9 cellular contexts compared by ENCODE assay signal in genomic region chr2:143730155-143730949, GRCh38.
DNase-seq lines count a peak whose midpoint lies in the region; ATAC-seq and TF ChIP-seq lines count a peak whose summit lies in the region.
"Had no signal": no experiment of that assay in that cellular context is flagged by ENCODE, and none has a peak within 500 bp of the region (broad histone marks: within the 10 kb centered on the region; RNA-seq: fewer than 3 reads in every experiment).

No MANE protein-coding gene starts in this region.

- H4K20me1 ChIP-seq in osteoblast (ENCODE audit: insufficient read depth, low read length) = no peaks in the 10 kb centered on the region

- CTCF ChIA-PET in activated naive CD4-positive, alpha-beta T cell treated with anti-CD3 and anti-CD28 coated beads, Interleukin-2, amount 10 ng/mL, durations not matched to agents 7 days and 5 days (lab: Charles Lee) = interaction anchor here (0.5 kb wide), 1 partner anchor 744 kb away, joined by 3 read pairs; no protein-coding TSS in a partner anchor

- H3K36me3 Mint-ChIP-seq in activated naive CD4-positive, alpha-beta T cell treated with anti-CD3 and anti-CD28 coated beads, Interleukin-2, amount 50 U/mL, for 24 hours = peaks cover 11% of the 10 kb centered on the region
- H3K36me3 Mint-ChIP-seq in activated naive CD4-positive, alpha-beta T cell treated with anti-CD3 and anti-CD28 coated beads, Interleukin-2, amount 10 ng/mL, durations not matched to agents 7 days and 5 days = peaks cover 33% of the 10 kb centered on the region
- no peaks in the 10 kb centered on the region for H3K36me3 Mint-ChIP-seq in endodermal cell (ENCODE audit: low read depth)

- peak overlapping the region; percentile 61 for H2AFZ ChIP-seq in osteoblast (ENCODE audit: low read length)

- peaks cover 36% of the 10 kb centered on the region for H3K4me1 Mint-ChIP-seq in activated naive CD4-positive, alpha-beta T cell treated with anti-CD3 and anti-CD28 coated beads, Interleukin-2, amount 50 U/mL, for 24 hours
- H3K4me1 Mint-ChIP-seq in activated naive CD4-positive, alpha-beta T cell treated with anti-CD3 and anti-CD28 coated beads, Interleukin-2, amount 10 ng/mL, durations not matched to agents 7 days and 5 days = peaks cover 14% of the 10 kb centered on the region
- H3K4me1 Mint-ChIP-seq in endodermal cell = peaks cover 3% of the 10 kb centered on the region

- peak; percentile 65 for ATAC-seq in HG02970 (IDR thresholded peaks at IDR 0.05; ENCODE audit: low FRiP score, unreplicated experiment)
- ATAC-seq in RWPE2 (ENCODE audit: low read depth) = peak; percentile 84

- H3K9me3 ChIP-seq in RWPE2 (ENCODE audit: severe bottlenecking) (no peaks in the 10 kb centered on the region), osteoblast (ENCODE audit: low read depth, low read length) (no peaks in the 10 kb centered on the region), endodermal cell (ENCODE audit: control insufficient read depth, low read length) (no peaks in the 10 kb centered on the region)

- no peaks in the 10 kb centered on the region for H3K27me3 Mint-ChIP-seq in activated naive CD4-positive, alpha-beta T cell treated with anti-CD3 and anti-CD28 coated beads, Interleukin-2, amount 50 U/mL, for 24 hours
- no peaks in the 10 kb centered on the region for H3K27me3 Mint-ChIP-seq in activated naive CD4-positive, alpha-beta T cell treated with anti-CD3 and anti-CD28 coated beads, Interleukin-2, amount 10 ng/mL, durations not matched to agents 7 days and 5 days
- no peaks in the 10 kb centered on the region for H3K27me3 Mint-ChIP-seq in endodermal cell (ENCODE audit: insufficient read depth)

- no peaks in the 10 kb centered on the region for H3K9me3 Mint-ChIP-seq in activated naive CD4-positive, alpha-beta T cell treated with anti-CD3 and anti-CD28 coated beads, Interleukin-2, amount 50 U/mL, for 24 hours
- H3K9me3 Mint-ChIP-seq in activated naive CD4-positive, alpha-beta T cell treated with anti-CD3 and anti-CD28 coated beads, Interleukin-2, amount 10 ng/mL, durations not matched to agents 7 days and 5 days = no peaks in the 10 kb centered on the region
- no peaks in the 10 kb centered on the region for H3K9me3 Mint-ChIP-seq in endodermal cell

- H3K27me3 ChIP-seq in RWPE2 (ENCODE audit: insufficient read depth, poor library complexity, severe bottlenecking) = no peaks in the 10 kb centered on the region
- H3K27me3 ChIP-seq in osteoblast (ENCODE audit: insufficient read depth, low read length) = no peaks in the 10 kb centered on the region
- no peaks in the 10 kb centered on the region for H3K27me3 ChIP-seq in endodermal cell (ENCODE audit: control insufficient read depth, insufficient read depth, low read length, poor library complexity, severe bottlenecking)

- peak overlapping the region; percentile 4 for H3K27ac ChIP-seq in RWPE2 (ENCODE audit: poor library complexity, severe bottlenecking)
- H3K27ac ChIP-seq in osteoblast (ENCODE audit: low read depth, low read length) = no peak overlapping the region
- no peak overlapping the region for H3K27ac ChIP-seq in endodermal cell (ENCODE audit: low read depth, low read length)

- H3K4me3 ChIP-seq in RWPE2 (ENCODE audit: severe bottlenecking) (no peak overlapping the region), osteoblast (ENCODE audit: insufficient read depth, low read length) (no peak overlapping the region), endodermal cell (ENCODE audit: low read length) (no peak overlapping the region)

- H3K4me1 ChIP-seq in RWPE2 (ENCODE audit: insufficient read depth, poor library complexity, severe bottlenecking) (peaks cover 21% of the 10 kb centered on the region), osteoblast (ENCODE audit: insufficient read depth, low read length) (peaks cover 5% of the 10 kb centered on the region), endodermal cell (ENCODE audit: control insufficient read depth, insufficient read depth, low read length) (no peaks in the 10 kb centered on the region)

- H3K79me2 ChIP-seq in osteoblast (ENCODE audit: insufficient read depth, low read length) = no peaks in the 10 kb centered on the region

- 93 to 97% methylated on average over 4 to 6 of the region's 6 CpGs for WGBS in endodermal cell (ENCODE audit: insufficient coverage in 1 of 2, insufficient read length in 1 of 2), 2 experiments

- H3K27ac Mint-ChIP-seq in activated naive CD4-positive, alpha-beta T cell treated with anti-CD3 and anti-CD28 coated beads, Interleukin-2, amount 50 U/mL, for 24 hours = peak overlapping the region; percentile 15
- no peak overlapping the region for H3K27ac Mint-ChIP-seq in activated naive CD4-positive, alpha-beta T cell treated with anti-CD3 and anti-CD28 coated beads, Interleukin-2, amount 10 ng/mL, durations not matched to agents 7 days and 5 days
- no peak overlapping the region for H3K27ac Mint-ChIP-seq in endodermal cell

- H3K36me3 ChIP-seq in RWPE2 (ENCODE audit: low read depth) = no peaks in the 10 kb centered on the region
- H3K36me3 ChIP-seq in osteoblast (ENCODE audit: insufficient read depth, low read length) = no peaks in the 10 kb centered on the region
- H3K36me3 ChIP-seq in endodermal cell (ENCODE audit: control insufficient read depth, insufficient read depth, low read length) = no peaks in the 10 kb centered on the region

- H3K4me3 Mint-ChIP-seq in activated naive CD4-positive, alpha-beta T cell treated with anti-CD3 and anti-CD28 coated beads, Interleukin-2, amount 50 U/mL, for 24 hours = no peak overlapping the region
- no peak overlapping the region for H3K4me3 Mint-ChIP-seq in activated naive CD4-positive, alpha-beta T cell treated with anti-CD3 and anti-CD28 coated beads, Interleukin-2, amount 10 ng/mL, durations not matched to agents 7 days and 5 days
- H3K4me3 Mint-ChIP-seq in endodermal cell = no peak overlapping the region

- no peak for DNase-seq in activated naive CD4-positive, alpha-beta T cell treated with anti-CD3 and anti-CD28 coated beads, Interleukin-2, amount 10 ng/mL, durations not matched to agents 7 days and 5 days
- DNase-seq in RWPE2 (ENCODE audit: low spot score) (no peak), osteoblast (ENCODE audit: insufficient read length, low spot score, missing footprints) (peak; percentile 79), OCI-M2 (lab: John Stamatoyannopoulos, UW; ENCODE audit: unreplicated experiment) (no peak), endodermal cell (no peak), NCI-H2081 treated with DMSO at 0.1 percent for 48 hours (lab: John Stamatoyannopoulos, UW) (no peak)
- DNase-seq: DND-41 had no signal

- H3K4me2 ChIP-seq in osteoblast (ENCODE audit: insufficient read depth, low read length) = peak overlapping the region; percentile 17

- no peak for TF ChIP-seq CTCF in RWPE2 (IDR thresholded peaks at IDR 0.05; ENCODE audit: poor library complexity, severe bottlenecking)
- TF ChIP-seq CTCF in osteoblast (IDR thresholded peaks at IDR 0.05; ENCODE audit: extremely low read depth, low read depth, low read length) = no peak
- no peak for TF ChIP-seq CTCF in endodermal cell (conservative IDR thresholded peaks at IDR 0.05)

- no peak overlapping the region for H3K9ac ChIP-seq in endodermal cell (ENCODE audit: extremely low read depth, low read length, poor library complexity, severe bottlenecking)
